ENCODE assay signal across 8 cellular contexts in the genomic region with DNA sequence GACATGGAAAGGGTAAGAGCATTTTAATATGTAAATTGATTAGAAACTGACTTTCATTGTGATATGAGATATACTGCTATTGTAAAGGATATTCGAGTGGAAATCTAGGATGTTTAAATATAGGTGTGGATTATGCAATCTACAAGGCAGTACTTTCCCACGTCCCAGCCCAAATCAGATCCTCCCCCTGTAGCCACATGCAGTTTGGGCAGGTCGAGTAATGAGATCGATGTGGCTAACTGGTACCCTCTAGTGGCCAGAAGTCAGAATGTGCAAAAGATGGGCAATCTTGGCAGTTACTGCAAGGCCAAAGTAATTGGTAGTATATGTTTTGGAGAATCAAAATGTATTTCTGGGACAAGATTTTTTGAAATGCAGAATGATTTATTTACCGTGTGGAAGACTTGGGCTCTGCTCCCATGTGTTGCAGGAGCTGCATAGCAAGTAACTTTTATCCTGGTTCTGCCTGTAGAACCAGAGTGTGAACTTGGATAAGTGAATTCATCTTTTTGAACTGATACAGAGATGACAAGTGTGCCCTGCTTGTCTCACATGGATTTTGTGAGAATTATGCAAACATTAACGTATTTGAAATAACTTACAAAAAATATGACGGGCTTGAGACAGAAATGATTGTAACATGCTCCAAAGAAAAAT.
DNase-seq lines count a peak whose midpoint lies in the region; FAIRE-seq and TF ChIP-seq lines count a peak whose summit lies in the region.

No MANE protein-coding gene starts in this region.

- CTCF ChIA-PET in CD4-positive, alpha-beta memory T cell (lab: Charles Lee; ENCODE audit: partially characterized antibody): interaction anchor here (0.8 to 2.1 kb wide), 5 partner anchors 11 to 313 kb away, joined by 3 to 6 read pairs (median 4); no protein-coding TSS in a partner anchor

- peaks cover 4 to 5% of the 10 kb centered on the region in 2 donors for H3K27me3 Mint-ChIP-seq in CD4-positive, alpha-beta memory T cell

- POLR2A ChIA-PET in CD4-positive, alpha-beta memory T cell (lab: Charles Lee; ENCODE audit: partially characterized antibody): no interaction called here

- TF ChIP-seq CTCF in brain microvascular endothelial cell (IDR thresholded peaks at IDR 0.05; ENCODE audit: low read depth, low read length, missing control alignments): peak; percentile 90

- intact Hi-C loops in CD4-positive, alpha-beta memory T cell (cut with micrococcal nuclease): loop anchor here (5.0 to 10.0 kb wide), 2 partner anchors 315 to 547 kb away; a partner anchor contains a TSS

- H3K9me3 Mint-ChIP-seq in CD4-positive, alpha-beta memory T cell: no peaks in the 10 kb centered on the region

- peak; percentile 84 for FAIRE-seq in GM19239 (lab: Jason Lieb, UNC)

- H3K4me3 ChIP-seq in CD4-positive, alpha-beta memory T cell (ENCODE audit: low read length in 2 of 2): no peak overlapping the region
- H3K4me3 ChIP-seq in Jurkat, Clone E6-1 (ENCODE audit: low read length): no peak overlapping the region
- H3K4me3 ChIP-seq in brain microvascular endothelial cell (ENCODE audit: low read depth, low read length): no peak overlapping the region
- H3K4me3 ChIP-seq in iPS DF 6.9 (ENCODE audit: low read length): no peak overlapping the region

- H3K4me1 ChIP-seq in CD4-positive, alpha-beta memory T cell (ENCODE audit: insufficient read depth, low read length): no peaks in the 10 kb centered on the region
- H3K4me1 ChIP-seq in iPS DF 6.9 (ENCODE audit: control insufficient read depth, insufficient read depth, low read length): no peaks in the 10 kb centered on the region

- no peak overlapping the region for H3K27ac Mint-ChIP-seq in CD4-positive, alpha-beta memory T cell

- in situ Hi-C loops in brain microvascular endothelial cell (cut with HindIII; ENCODE audit: low pct_ligation_motif_present, low sequenced_read_pairs): no loop called here

- peak in 4 of 5 donors; percentile 15 to 30 (median 22) for DNase-seq in CD4-positive, alpha-beta memory T cell
- peak; percentile 33 for DNase-seq in GM19239 (ENCODE audit: insufficient read length, low spot score)
- peak; percentile 63 for DNase-seq in Jurkat, Clone E6-1 (ENCODE audit: low read depth, low spot score)
- DNase-seq in SK-N-DZ (ENCODE audit: low spot score): peak; percentile 57
- DNase-seq in brain microvascular endothelial cell: peak; percentile 58
- DNase-seq in iPS DF 6.9 (ENCODE audit: low read depth, low spot score): peak; percentile 63
- DNase-seq in smooth muscle cell of the brain vasculature (ENCODE audit: low read depth, low spot score): peak; percentile 23
- DNase-seq in effector CD8-positive, alpha-beta T cell (lab: John Stamatoyannopoulos, UW): no peak

- no peaks in the 10 kb centered on the region for H3K36me3 Mint-ChIP-seq in CD4-positive, alpha-beta memory T cell

- H3K27ac ChIP-seq in CD4-positive, alpha-beta memory T cell (ENCODE audit: low read depth, low read length): no peak overlapping the region
- H3K27ac ChIP-seq in brain microvascular endothelial cell (no peak overlapping the region), iPS DF 6.9 (ENCODE audit: low read length) (no peak overlapping the region)

- H3K9me3 ChIP-seq in CD4-positive, alpha-beta memory T cell (ENCODE audit: control insufficient read depth in 1 of 2, low read length in 2 of 2): no peaks in the 10 kb centered on the region
- H3K9me3 ChIP-seq in iPS DF 6.9 (ENCODE audit: control insufficient read depth, insufficient read depth, low read length): no peaks in the 10 kb centered on the region

- WGBS in iPS DF 6.9 (ENCODE audit: insufficient coverage, insufficient read length): no CpG with 5 or more reads among the region's 7 CpGs

- peaks cover 0 to 2% (median 0%) of the 10 kb centered on the region in 4 donors for H3K4me1 Mint-ChIP-seq in CD4-positive, alpha-beta memory T cell

- H3K27me3 ChIP-seq in CD4-positive, alpha-beta memory T cell (ENCODE audit: insufficient read depth, low read length): no peaks in the 10 kb centered on the region
- H3K27me3 ChIP-seq in brain microvascular endothelial cell (replicated peaks) (no peaks in the 10 kb centered on the region), iPS DF 6.9 (ENCODE audit: control insufficient read depth, insufficient read depth, low read length) (no peaks in the 10 kb centered on the region)

- no peak overlapping the region for H3K4me3 Mint-ChIP-seq in CD4-positive, alpha-beta memory T cell

- H3K36me3 ChIP-seq in CD4-positive, alpha-beta memory T cell (ENCODE audit: insufficient read depth, low read length): no peaks in the 10 kb centered on the region
- H3K36me3 ChIP-seq in brain microvascular endothelial cell (replicated peaks): no peaks in the 10 kb centered on the region
- H3K36me3 ChIP-seq in iPS DF 6.9 (ENCODE audit: control insufficient read depth, insufficient read depth, low read length): no peaks in the 10 kb centered on the region
